Comparison of ENCODE assay signal across 21 cellular contexts in genomic region chrX:2242980-2243379, GRCh38.
A peak's percentile ranks its signal among the peaks of the same experiment; 100 is the strongest.
DNase-seq lines count a peak whose midpoint lies in the region; ATAC-seq, FAIRE-seq and TF ChIP-seq lines count a peak whose summit lies in the region.
"Had no signal": no experiment of that assay in that cellular context is flagged by ENCODE, and none has a peak within 500 bp of the region (broad histone marks: within the 10 kb centered on the region; RNA-seq: fewer than 3 reads in every experiment).

No MANE protein-coding gene starts in this region.

- DNase-seq in Right ventricle myocardium superior (peak; percentile 17), left ventricle myocardium inferior (no peak), H1 (ENCODE audit: low read depth in 1 of 2, low spot score in 2 of 2) (no peak), posterior vena cava (ENCODE audit: low spot score) (peak; percentile 72), mucosa of gallbladder (ENCODE audit: low spot score) (no peak), small intestine (no peak)
- DNase-seq: AML-193; Calu3; CD4-positive, alpha-beta T cell; CD8-positive, alpha-beta T cell; DMS79 treated with DMSO at 0.1 percent for 48 hours; GF-D8 had no signal

- H2AK5ac ChIP-seq in H1 (ENCODE audit: low read depth, low read length), result no peak overlapping the region; the same call in 1 of the 2 replicates

- H2BK5ac ChIP-seq in H1 (ENCODE audit: low read depth, low read length), result no peak overlapping the region

- H3K4me3 ChIP-seq in left ventricle myocardium inferior (no peak overlapping the region), H1 (ENCODE audit: extremely low read depth in 1 of 4, insufficient read depth in 2 of 4, low read depth in 3 of 4, low read length in 4 of 4) (no peak overlapping the region), small intestine (ENCODE audit: low read depth in 1 of 2, low read length in 2 of 2) (no peak overlapping the region)
- H3K4me3 ChIP-seq: A549; BLaER1 treated with 17β-estradiol and CSF1 and Interleukin-3, amounts not matched to agents 10 nM and 100 nM had no signal

- H2BK15ac ChIP-seq in H1 (ENCODE audit: low read length), result no peak overlapping the region

- H3K23me2 ChIP-seq in H1 (ENCODE audit: low read depth, low read length), result no peaks in the 10 kb centered on the region

- TF ChIP-seq CTCF in left ventricle myocardium inferior (IDR thresholded peaks at IDR 0.05; ENCODE audit: borderline replicate concordance) (no peak), H1 (IDR thresholded peaks at IDR 0.05; ENCODE audit: control extremely low read depth in 1 of 3, insufficient read depth in 1 of 3, low read depth in 1 of 3, low read length in 3 of 3) (no peak)

- no peak overlapping the region for H4K5ac ChIP-seq in H1 (ENCODE audit: insufficient read length, low read depth, low read length)

- no peak for TF ChIP-seq POLR2A in H1 (IDR thresholded peaks at IDR 0.05; ENCODE audit: control extremely low read depth in 1 of 2, low read depth in 2 of 2, low read length in 2 of 2)

- no peak overlapping the region for H2BK20ac ChIP-seq in H1 (ENCODE audit: low read length)

- H2BK12ac ChIP-seq in H1 (ENCODE audit: low read depth, low read length), result no peak overlapping the region

- POLR2A ChIA-PET in H1 (lab: Charles Lee; ENCODE audit: partially characterized antibody), result no interaction called here

- H2BK120ac ChIP-seq in H1 (replicated peaks; ENCODE audit: low read depth, low read length), result no peak overlapping the region

- H3K27ac ChIP-seq in left ventricle myocardium inferior (replicated peaks) (no peak overlapping the region), H1 (ENCODE audit: low read depth, low read length) (no peak overlapping the region), small intestine (ENCODE audit: low read depth in 1 of 2, low read length in 1 of 2) (no peak overlapping the region)
- H3K27ac ChIP-seq: 22Rv1; A549; BLaER1 treated with 17β-estradiol and CSF1 and Interleukin-3, amounts not matched to agents 10 nM and 100 nM; C4-2B had no signal

- no peak overlapping the region for H3K14ac ChIP-seq in H1 (ENCODE audit: insufficient read length)

- no peaks in the 10 kb centered on the region for H3K4me1 ChIP-seq in left ventricle myocardium inferior
- peaks cover 0 to 10% (median 0%) of the 10 kb centered on the region in 4 experiments; a peak in 1 of 7 replicates for H3K4me1 ChIP-seq in H1 (replicated peaks in 1 of 4; ENCODE audit: control insufficient read depth in 3 of 4, insufficient read depth in 4 of 4, low read length in 3 of 4)
- H3K4me1 ChIP-seq in small intestine (ENCODE audit: control insufficient read depth in 2 of 2, insufficient read depth in 1 of 2, low read depth in 1 of 2, low read length in 1 of 2), result no peaks in the 10 kb centered on the region
- H3K4me1 ChIP-seq: A549 had no signal

- no peak for TF ChIP-seq EP300 in H1 (IDR thresholded peaks at IDR 0.05; ENCODE audit: borderline replicate concordance in 1 of 2, low read depth in 2 of 2, low read length in 2 of 2)

- no peak overlapping the region for H3K18ac ChIP-seq in H1 (ENCODE audit: extremely low read depth, low read length)

- CTCF ChIA-PET in H1 (lab: Charles Lee; ENCODE audit: partially characterized antibody), result no interaction called here

- no peak overlapping the region for H3K9ac ChIP-seq in H1 (replicated peaks in 1 of 4; ENCODE audit: extremely low read depth in 1 of 4, low read depth in 3 of 4, low read length in 3 of 4)
- H3K9ac ChIP-seq: BLaER1 treated with 17β-estradiol and CSF1 and Interleukin-3, amounts not matched to agents 10 nM and 100 nM had no signal

- no peaks in the 10 kb centered on the region for H3K9me3 ChIP-seq in left ventricle myocardium inferior (replicated peaks)
- no peaks in the 10 kb centered on the region; a peak in 1 of 4 replicates for H3K9me3 ChIP-seq in H1 (ENCODE audit: insufficient read depth in 2 of 2, low read depth in 1 of 2, low read length in 1 of 2)
- no peaks in the 10 kb centered on the region for H3K9me3 ChIP-seq in small intestine (ENCODE audit: control insufficient read depth, low read depth)
- H3K9me3 ChIP-seq: A549, Caco-2 had no signal

- H3K36me3 ChIP-seq in left ventricle myocardium inferior, result peaks cover 40% of the 10 kb centered on the region
- H3K36me3 ChIP-seq in H1 (ENCODE audit: control insufficient read depth in 2 of 4, insufficient read depth in 4 of 4, low read length in 3 of 4), result no peaks in the 10 kb centered on the region; a peak in 1 of 8 replicates
- peaks cover 0 to 2% of the 10 kb centered on the region in 2 donors for H3K36me3 ChIP-seq in small intestine (ENCODE audit: control insufficient read depth in 2 of 2, insufficient read depth in 2 of 2, low read length in 2 of 2)

- no peaks in the 10 kb centered on the region for H3K27me3 ChIP-seq in left ventricle myocardium inferior (ENCODE audit: low read depth)
- H3K27me3 ChIP-seq in H1 (replicated peaks in 1 of 4; ENCODE audit: control insufficient read depth in 3 of 4, extremely low read depth in 1 of 4, insufficient read depth in 3 of 4, low read length in 3 of 4), result no peaks in the 10 kb centered on the region
- H3K27me3 ChIP-seq in small intestine (ENCODE audit: control insufficient read depth in 2 of 2, insufficient read depth in 2 of 2, low read length in 2 of 2), result no peaks in the 10 kb centered on the region
- H3K27me3 ChIP-seq: BLaER1 treated with 17β-estradiol and CSF1 and Interleukin-3, amounts not matched to agents 10 nM and 100 nM had no signal

- no peak overlapping the region for H3K23ac ChIP-seq in H1 (ENCODE audit: insufficient read length)

- H3K79me2 ChIP-seq in H1 (ENCODE audit: control insufficient read depth in 1 of 2, insufficient read depth in 2 of 2, low read length in 2 of 2), result no peaks in the 10 kb centered on the region

- no peak overlapping the region for H3K4me2 ChIP-seq in H1 (ENCODE audit: insufficient read depth in 1 of 2, low read depth in 2 of 2, low read length in 2 of 2)
- H3K4me2 ChIP-seq: A549; BLaER1 treated with 17β-estradiol and CSF1 and Interleukin-3, amounts not matched to agents 10 nM and 100 nM had no signal

- H3K4ac ChIP-seq in H1 (replicated peaks; ENCODE audit: insufficient read length, low read depth, low read length), result no peak overlapping the region

- peak overlapping the region; percentile 44 for H4K91ac ChIP-seq in H1 (replicated peaks; ENCODE audit: insufficient read length, low read length)

- H3K56ac ChIP-seq in H1 (replicated peaks; ENCODE audit: insufficient read length, low read depth, low read length), result no peak overlapping the region

- H4K8ac ChIP-seq in H1 (ENCODE audit: extremely low read depth, insufficient read depth, low read length), result no peak overlapping the region

- intact Hi-C loops in Right ventricle myocardium superior (cut with DNase I) (no loop called here), left ventricle myocardium inferior (cut with micrococcal nuclease) (no loop called here), posterior vena cava (cut with DNase I) (no loop called here)

- no peak overlapping the region for H2AFZ ChIP-seq in H1 (ENCODE audit: low read length)

- ATAC-seq in Right ventricle myocardium superior (ENCODE audit: poor library complexity), result no peak
- ATAC-seq: A549; CD8-positive, alpha-beta T cell had no signal

- H3K79me1 ChIP-seq in H1 (ENCODE audit: low read depth, low read length), result no peaks in the 10 kb centered on the region

- no peak for FAIRE-seq in H1 (lab: Jason Lieb, UNC)
- FAIRE-seq in small intestine (lab: Jason Lieb, UNC), result no peak
- FAIRE-seq: A549, D721Med, G401.6, GM12891, GM18507 had no signal

- WGBS in H1 (ENCODE audit: extremely low coverage in 1 of 2, insufficient coverage in 1 of 2, insufficient read length in 1 of 2, insufficient replicate concordance in 2 of 2, low coverage in 1 of 2, low lambda C conversion rate in 2 of 2, missing lambda C conversion rate in 1 of 2), 2 experiments, result 94% methylated on average over 22 of the region's 22 CpGs; no CpG with 5 or more reads in 1 of the 2 experiments
- 95 to 96% (median 95%) methylated on average over 21 to 22 of the region's 22 CpGs for WGBS in small intestine, 3 donors

- TF ChIP-seq RAD21 in H1 (IDR thresholded peaks at IDR 0.05 in 1 of 2, conservative IDR thresholded peaks at IDR 0.05 in 1 of 2; ENCODE audit: low read depth in 2 of 2, low read length in 2 of 2), result no peak

- no peaks in the 10 kb centered on the region for H4K20me1 ChIP-seq in H1 (replicated peaks in 1 of 2; ENCODE audit: control insufficient read depth in 1 of 2, insufficient read depth in 2 of 2, low read length in 2 of 2)

TF ChIP-seq in H1, 55 proteins besides CTCF, POLR2A, EP300 and RAD21:
- TF ChIP-seq SAP30 (IDR thresholded peaks at IDR 0.05; ENCODE audit: insufficient read depth, insufficient replicate concordance, low read length) (no peak), GABPA (IDR thresholded peaks at IDR 0.05; ENCODE audit: borderline replicate concordance, insufficient read depth, low read length) (no peak), ASH2L (IDR thresholded peaks at IDR 0.05; ENCODE audit: low read length) (no peak), BACH1 (IDR thresholded peaks at IDR 0.05; ENCODE audit: low read length) (no peak), KDM1A (IDR thresholded peaks at IDR 0.05; ENCODE audit: borderline replicate concordance, low read length) (no peak), ZNF274 (IDR thresholded peaks at IDR 0.05; ENCODE audit: borderline replicate concordance, extremely low read depth, low read length) (no peak), JUN (IDR thresholded peaks at IDR 0.05; ENCODE audit: low read depth, low read length) (no peak), FOSL1 (IDR thresholded peaks at IDR 0.05; ENCODE audit: insufficient read depth, low read depth, low read length) (no peak), NANOG (IDR thresholded peaks at IDR 0.05; ENCODE audit: insufficient read depth, low read depth, low read length, poor library complexity, severe bottlenecking) (no peak), SUZ12 (IDR thresholded peaks at IDR 0.05; ENCODE audit: low read length) (no peak), CBX5 (IDR thresholded peaks at IDR 0.05; ENCODE audit: low read depth, low read length) (no peak), TEAD4 (IDR thresholded peaks at IDR 0.05; ENCODE audit: low read depth, low read length) (no peak), MAFK (IDR thresholded peaks at IDR 0.05; ENCODE audit: low read depth, low read length) (no peak), SIRT6 (IDR thresholded peaks at IDR 0.05; ENCODE audit: low read length) (no peak), HDAC2 (IDR thresholded peaks at IDR 0.05; ENCODE audit: borderline replicate concordance in 1 of 2, low read depth in 2 of 2, low read length in 2 of 2) (no peak)

Comparison
In these comparisons a context has a peak if more than half of its experiments do, and no peak if none do; other contexts are left out.
1. DNase-seq: peak in Right ventricle myocardium superior (single experiment) and posterior vena cava (single experiment); none in left ventricle myocardium inferior (single experiment), H1 (0 of 2), mucosa of gallbladder (single experiment) and small intestine (single experiment).